9 cellular contexts compared by ENCODE assay signal in genomic region chr12:29149691-29150382, GRCh38. TPM values are rescaled to one million over a fixed set of nuclear protein-coding genes. Genes with fewer than 3 reads are reported as not detected.
DNase-seq lines count a peak whose midpoint lies in the region; ATAC-seq, FAIRE-seq and TF ChIP-seq lines count a peak whose summit lies in the region.
"Had no signal": no experiment of that assay in that cellular context is flagged by ENCODE, and none has a peak within 500 bp of the region (broad histone marks: within the 10 kb centered on the region; RNA-seq: fewer than 3 reads in every experiment).

No MANE protein-coding gene starts in this region.

- intact Hi-C loops in posterior vena cava (cut with DNase I), result no loop called here

- peaks cover 2% of the 10 kb centered on the region for H3K9me3 Mint-ChIP-seq in activated CD8-positive, alpha-beta memory T cell treated with anti-CD3 and anti-CD28 coated beads, Interleukin-2, amount 10 ng/mL, durations not matched to agents 7 days and 5 days (ENCODE audit: low read depth)
- H3K9me3 Mint-ChIP-seq in glutamatergic neuron (ENCODE audit: unreplicated experiment), result peaks cover 2% of the 10 kb centered on the region

- no peak overlapping the region for H3K27ac Mint-ChIP-seq in activated CD8-positive, alpha-beta memory T cell treated with anti-CD3 and anti-CD28 coated beads, Interleukin-2, amount 10 ng/mL, durations not matched to agents 7 days and 5 days
- peak overlapping the region; percentile 39 for H3K27ac Mint-ChIP-seq in glutamatergic neuron (ENCODE audit: unreplicated experiment)

- ATAC-seq in HG03066 (IDR thresholded peaks at IDR 0.05; ENCODE audit: low read depth, unreplicated experiment), result peak; percentile 8
- ATAC-seq in activated CD8-positive, alpha-beta memory T cell treated with anti-CD3 and anti-CD28 coated beads, Interleukin-2, amount 10 ng/mL, durations not matched to agents 7 days and 5 days, result peak; percentile 25
- ATAC-seq in GM21576 (IDR thresholded peaks at IDR 0.05; ENCODE audit: unreplicated experiment), result no peak

- CTCF ChIA-PET in activated CD8-positive, alpha-beta memory T cell treated with anti-CD3 and anti-CD28 coated beads, Interleukin-2, amount 10 ng/mL, durations not matched to agents 7 days and 5 days (lab: Charles Lee), result no interaction called here

- peaks cover 14% of the 10 kb centered on the region for H3K4me1 Mint-ChIP-seq in activated CD8-positive, alpha-beta memory T cell treated with anti-CD3 and anti-CD28 coated beads, Interleukin-2, amount 10 ng/mL, durations not matched to agents 7 days and 5 days
- H3K4me1 Mint-ChIP-seq in glutamatergic neuron (ENCODE audit: low read depth, unreplicated experiment), result peaks cover 8% of the 10 kb centered on the region

- peak overlapping the region; percentile 87 for H3K4me3 Mint-ChIP-seq in activated CD8-positive, alpha-beta memory T cell treated with anti-CD3 and anti-CD28 coated beads, Interleukin-2, amount 10 ng/mL, durations not matched to agents 7 days and 5 days
- peak overlapping the region; percentile 66 for H3K4me3 Mint-ChIP-seq in glutamatergic neuron (ENCODE audit: unreplicated experiment)

- DNase-seq in DMS79 treated with DMSO at 0.1 percent for 48 hours (lab: John Stamatoyannopoulos, UW) (peak; percentile 69), glutamatergic neuron (peak; percentile 18), posterior vena cava (ENCODE audit: low spot score) (peak; percentile 81), NCI-H345 (lab: John Stamatoyannopoulos, UW) (no peak), GM19239 (ENCODE audit: insufficient read length, low spot score) (no peak)
- DNase-seq in activated CD8-positive, alpha-beta memory T cell treated with anti-CD3 and anti-CD28 coated beads, Interleukin-2, amount 10 ng/mL, durations not matched to agents 7 days and 5 days, result no peak

- peaks cover 19% of the 10 kb centered on the region for H3K27me3 Mint-ChIP-seq in activated CD8-positive, alpha-beta memory T cell treated with anti-CD3 and anti-CD28 coated beads, Interleukin-2, amount 10 ng/mL, durations not matched to agents 7 days and 5 days
- peaks cover 4% of the 10 kb centered on the region for H3K27me3 Mint-ChIP-seq in glutamatergic neuron (ENCODE audit: unreplicated experiment)

- peaks cover 2% of the 10 kb centered on the region for H3K36me3 Mint-ChIP-seq in activated CD8-positive, alpha-beta memory T cell treated with anti-CD3 and anti-CD28 coated beads, Interleukin-2, amount 10 ng/mL, durations not matched to agents 7 days and 5 days
- peaks cover 4% of the 10 kb centered on the region for H3K36me3 Mint-ChIP-seq in glutamatergic neuron (ENCODE audit: unreplicated experiment)

- TF ChIP-seq CTCF in glutamatergic neuron (IDR thresholded peaks at IDR 0.05; ENCODE audit: partially characterized antibody, unreplicated experiment), result no peak

- no peak for FAIRE-seq in GM19239 (lab: Jason Lieb, UNC)
- FAIRE-seq: islet of Langerhans had no signal

RNA-seq across cellular contexts. Expression of gene FAR2, which starts 0.8 kb away (rescaled TPM):
- total RNA-seq in activated CD8-positive, alpha-beta memory T cell treated with anti-CD3 and anti-CD28 coated beads, Interleukin-2, amount 10 ng/mL, durations not matched to agents 7 days and 5 days, result 10 to 100 TPM; 12.6 to 13.6 TPM
- total RNA-seq in glutamatergic neuron (ENCODE audit: unreplicated experiment), result 6.9 TPM
- 10 to 100 TPM in 1 of 2 donors, 1 to 10 TPM in 1; 9.6 to 10.3 TPM for total RNA-seq in posterior vena cava

Comparison
In these comparisons a context has a peak if more than half of its experiments do, and no peak if none do; other contexts are left out.
1. DNase-seq: peak in DMS79 treated with DMSO at 0.1 percent for 48 hours (single experiment), glutamatergic neuron (single experiment) and posterior vena cava (single experiment); none in activated CD8-positive, alpha-beta memory T cell treated with anti-CD3 and anti-CD28 coated beads, Interleukin-2, amount 10 ng/mL, durations not matched to agents 7 days and 5 days (single experiment), NCI-H345 (single experiment) and GM19239 (single experiment).